In genomic region chr18:673317-673716, GRCh38 we compare ENCODE assay signal across 1 cellular context.
TF ChIP-seq lines count a peak whose summit lies in the region.

No MANE protein-coding gene starts in this region.

TF ChIP-seq in HepG2, 621 proteins besides CTCF, POLR2A, EP300 and RAD21:
- no peak for TF ChIP-seq NCOA1 (CRISPR knock-in tag; IDR thresholded peaks at IDR 0.05)
- TF ChIP-seq ETV6 (CRISPR knock-in tag; conservative IDR thresholded peaks at IDR 0.05): no peak
- TF ChIP-seq, protein P1, sequence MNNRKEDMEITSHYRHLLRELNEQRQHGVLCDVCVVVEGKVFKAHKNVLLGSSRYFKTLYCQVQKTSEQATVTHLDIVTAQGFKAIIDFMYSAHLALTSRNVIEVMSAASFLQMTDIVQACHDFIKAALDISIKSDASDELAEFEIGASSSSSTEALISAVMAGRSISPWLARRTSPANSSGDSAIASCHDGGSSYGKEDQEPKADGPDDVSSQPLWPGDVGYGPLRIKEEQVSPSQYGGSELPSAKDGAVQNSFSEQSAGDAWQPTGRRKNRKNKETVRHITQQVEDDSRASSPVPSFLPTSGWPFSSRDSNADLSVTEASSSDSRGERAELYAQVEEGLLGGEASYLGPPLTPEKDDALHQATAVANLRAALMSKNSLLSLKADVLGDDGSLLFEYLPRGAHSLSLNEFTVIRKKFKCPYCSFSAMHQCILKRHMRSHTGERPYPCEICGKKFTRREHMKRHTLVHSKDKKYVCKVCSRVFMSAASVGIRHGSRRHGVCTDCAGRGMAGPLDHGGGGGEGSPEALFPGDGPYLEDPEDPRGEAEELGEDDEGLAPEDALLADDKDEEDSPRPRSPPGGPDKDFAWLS (CRISPR knock-in tag; IDR thresholded peaks at IDR 0.05; ENCODE audit: borderline replicate concordance): no peak
- no peak for TF ChIP-seq TMF1 (CRISPR knock-in tag; IDR thresholded peaks at IDR 0.05; ENCODE audit: low read depth)
